Comparison of ENCODE assay signal across 23 cellular contexts in the genomic region with DNA sequence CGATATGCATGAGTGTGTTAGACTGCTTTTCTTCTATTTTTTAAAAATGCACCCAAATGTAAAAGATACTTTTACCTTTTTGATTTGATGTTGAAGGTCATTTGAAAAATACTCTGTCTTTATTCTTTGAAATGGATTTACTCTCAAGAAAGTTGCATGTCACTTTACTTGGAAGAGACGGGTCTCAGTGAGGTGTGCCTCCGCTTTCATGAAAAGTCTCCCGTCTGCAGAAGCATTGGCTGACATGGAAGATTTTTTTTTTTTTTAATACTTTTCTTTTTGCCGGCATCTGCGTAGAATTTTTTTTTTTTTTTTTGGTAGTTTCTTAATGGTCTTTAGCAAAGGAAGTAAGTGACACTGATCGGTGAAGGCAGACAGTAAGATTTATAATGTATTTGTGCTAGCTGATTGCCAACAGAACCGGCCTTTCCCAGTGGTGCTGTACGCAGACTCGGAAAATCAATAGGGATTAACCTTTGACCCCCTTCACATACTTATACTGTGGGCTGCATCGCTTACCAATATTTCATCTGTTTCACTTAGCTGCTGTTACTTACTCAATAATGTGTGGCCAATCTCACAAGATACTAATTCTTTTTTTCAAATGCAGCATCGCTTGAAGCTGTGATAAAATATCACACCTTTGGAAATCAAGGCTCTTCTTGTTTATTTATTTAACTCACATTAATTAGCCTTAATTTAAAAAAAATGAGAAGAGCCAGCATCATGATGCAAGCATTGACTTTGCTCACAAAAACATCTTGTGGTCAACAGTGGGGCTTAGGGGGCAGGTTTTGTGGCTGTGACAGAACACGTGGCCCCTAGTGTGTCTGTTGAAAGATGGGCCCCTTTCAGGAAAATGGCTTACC.
"Had no signal": no experiment of that assay in that cellular context is flagged by ENCODE, and none has a peak within 500 bp of the region (broad histone marks: within the 10 kb centered on the region; RNA-seq: fewer than 3 reads in every experiment).

No MANE protein-coding gene starts in this region.

- H3K27ac ChIP-seq: brain microvascular endothelial cell, dorsolateral prefrontal cortex, foreskin keratinocyte, neural progenitor cell, psoas muscle, skin epidermis, suprapubic skin, transverse colon, uterus had no signal

- H3K36me3 ChIP-seq: brain microvascular endothelial cell, neural progenitor cell, suprapubic skin, transverse colon, uterus had no signal

- H3K27me3 ChIP-seq: brain microvascular endothelial cell, dorsolateral prefrontal cortex, foreskin keratinocyte, neural progenitor cell, suprapubic skin, transverse colon, uterus had no signal

- FAIRE-seq: colon, keratinocyte had no signal

- H3K9me3 ChIP-seq: psoas muscle, suprapubic skin, transverse colon, uterus had no signal

- DNase-seq: activated CD8-positive, alpha-beta memory T cell treated with anti-CD3 and anti-CD28 coated beads for 24 hours; activated CD8-positive, alpha-beta memory T cell treated with anti-CD3 and anti-CD28 coated beads, Interleukin-2, amount 50 U/mL, for 48 hours; activated effector memory CD4-positive, alpha-beta T cell treated with Interleukin-2 at 50 U/mL for 16 hours; activated naive CD4-positive, alpha-beta T cell treated with anti-CD3 and anti-CD28 coated beads, Interleukin-2, amount 50 U/mL, for 16 hours; activated T-cell treated with anti-CD3 and anti-CD28 coated beads, Interleukin-2, amount 50 U/mL, for 48 hours; aorta; brain microvascular endothelial cell; central memory CD4-positive, alpha-beta T cell; dorsolateral prefrontal cortex; foreskin keratinocyte; glutamatergic neuron; psoas muscle; right cardiac atrium; stimulated activated CD4-positive, alpha-beta T cell treated with anti-CD3 and anti-CD28 coated beads, Interleukin-15, amount 100 ng/mL, for 24 hours; stimulated activated CD4-positive, alpha-beta T cell treated with anti-CD3 and anti-CD28 coated beads, Interleukin-2, amount 100 ng/mL, for 48 hours; T-helper 9 cell; transverse colon; uterus had no signal

- H3K4me3 ChIP-seq: dorsolateral prefrontal cortex, neural progenitor cell, psoas muscle, skin epidermis, suprapubic skin, transverse colon, uterus had no signal

- H3K4me1 ChIP-seq: foreskin keratinocyte, psoas muscle, suprapubic skin, transverse colon, uterus had no signal

- ATAC-seq: foreskin keratinocyte, psoas muscle, right cardiac atrium had no signal
